9 cellular contexts compared by ENCODE assay signal in the genomic region with DNA sequence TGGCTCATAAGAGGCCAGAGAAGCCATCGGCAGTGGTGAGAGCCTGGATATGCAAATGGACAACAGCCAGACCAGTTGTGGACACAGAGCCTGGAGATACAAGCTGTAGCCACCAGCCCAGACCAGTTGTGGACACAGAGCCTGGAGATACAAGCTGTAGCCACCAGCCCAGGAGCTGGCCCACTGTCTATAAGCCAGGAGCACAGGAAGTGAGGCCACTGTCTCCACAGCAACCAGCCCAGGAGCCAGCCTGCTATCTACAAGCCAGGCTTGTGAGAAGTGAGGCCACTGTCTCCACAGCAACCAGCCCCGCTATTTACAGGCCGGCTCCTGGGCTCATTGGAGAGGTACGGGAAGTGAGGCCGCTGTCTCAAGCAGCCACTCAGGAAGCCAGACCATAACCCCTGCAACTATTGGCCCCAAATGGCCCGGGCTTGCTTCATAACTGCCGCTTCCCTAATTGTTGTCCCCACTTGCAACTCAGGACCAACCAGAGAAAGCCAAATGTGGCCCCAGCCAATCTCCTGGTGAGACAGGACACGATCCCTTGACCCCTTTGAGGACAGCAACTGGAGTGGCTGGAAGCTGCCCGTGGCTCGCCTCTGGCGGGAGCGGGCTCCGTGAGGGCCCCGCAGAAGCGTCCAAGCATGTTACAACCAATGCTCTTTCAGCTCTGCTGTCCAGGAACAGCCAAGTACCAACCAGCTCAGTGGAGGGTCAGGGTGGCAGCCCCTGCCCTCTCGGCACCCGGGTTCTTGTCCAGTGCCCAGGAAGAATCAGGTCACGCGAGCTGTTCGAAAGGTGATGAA. TPM values are rescaled to one million over a fixed set of nuclear protein-coding genes. Genes with fewer than 3 reads are reported as not detected.
DNase-seq lines count a peak whose midpoint lies in the region; ATAC-seq and TF ChIP-seq lines count a peak whose summit lies in the region.
"Had no signal": no experiment of that assay in that cellular context is flagged by ENCODE, and none has a peak within 500 bp of the region (broad histone marks: within the 10 kb centered on the region; RNA-seq: fewer than 3 reads in every experiment).

No MANE protein-coding gene starts in this region.

- H3K27me3 ChIP-seq in BLaER1 (no peaks in the 10 kb centered on the region), aorta (ENCODE audit: control insufficient read depth in 1 of 2, insufficient read depth in 2 of 2, low read length in 1 of 2) (no peaks in the 10 kb centered on the region), uterus (no peaks in the 10 kb centered on the region)

- H3K36me3 ChIP-seq in BLaER1 (no peaks in the 10 kb centered on the region), aorta (ENCODE audit: control insufficient read depth in 1 of 2, insufficient read depth in 2 of 2, low read length in 1 of 2) (no peaks in the 10 kb centered on the region), uterus (no peaks in the 10 kb centered on the region)

- H3K4me1 ChIP-seq in BLaER1 (peaks cover 20% of the 10 kb centered on the region), aorta (ENCODE audit: control insufficient read depth in 1 of 2, insufficient read depth in 2 of 2, low read length in 2 of 2) (no peaks in the 10 kb centered on the region), uterus (no peaks in the 10 kb centered on the region)

- WGBS in aorta, 2 donors, result 76 to 80% methylated on average over 20 of the region's 20 CpGs

- no peaks in the 10 kb centered on the region for H3K9me3 ChIP-seq in BLaER1
- no peaks in the 10 kb centered on the region for H3K9me3 ChIP-seq in aorta (ENCODE audit: control insufficient read depth, low read length)
- H3K9me3 ChIP-seq in uterus, result no peaks in the 10 kb centered on the region

- peak; percentile 73 for ATAC-seq in HG03342 (IDR thresholded peaks at IDR 0.05; ENCODE audit: unreplicated experiment)
- ATAC-seq in aorta (ENCODE audit: low FRiP score), result peak; percentile 20

- DNase-seq in RPMI7951 (ENCODE audit: low read depth), result peak; percentile 22
- peak; percentile 94 for DNase-seq in cardiac septum (ENCODE audit: low spot score)
- peak; percentile 63 to 70 for DNase-seq in aorta
- DNase-seq in NCI-H1105 (lab: John Stamatoyannopoulos, UW), result no peak
- DNase-seq in uterus, result no peak
- DNase-seq in activated CD8-positive, alpha-beta memory T cell treated with anti-CD3 and anti-CD28 coated beads, Interleukin-2, amount 50 U/mL, for 4 hours, result no peak

- H3K9ac ChIP-seq in BLaER1, result no peak overlapping the region

- intact Hi-C loops in cardiac septum (cut with DNase I), result no loop called here
- intact Hi-C loops in aorta (cut with DNase I), result no loop called here
- intact Hi-C loops in uterus (cut with DNase I; ENCODE audit: low total_unique reads), result loop anchor here (10.0 kb wide), 2 partner anchors 144 to 174 kb away; no protein-coding TSS in a partner anchor

- no peaks in the 10 kb centered on the region for H4K20me1 ChIP-seq in BLaER1

- no peak for TF ChIP-seq POLR2A in uterus (IDR thresholded peaks at IDR 0.05)

- H3K4me3 ChIP-seq in BLaER1 (no peak overlapping the region), aorta (ENCODE audit: low read length in 2 of 2) (no peak overlapping the region), uterus (no peak overlapping the region)

- no peak for TF ChIP-seq CTCF in uterus (IDR thresholded peaks at IDR 0.05)

- H3K4me2 ChIP-seq in BLaER1, result peak overlapping the region; percentile 54

- H3K27ac ChIP-seq in BLaER1 (no peak overlapping the region), aorta (ENCODE audit: low read depth in 1 of 2, low read length in 2 of 2) (no peak overlapping the region), uterus (no peak overlapping the region)

RNA-seq across cellular contexts. Expression of gene CNPY1, which starts 44.1 kb away (rescaled TPM):
- not detected in 2 replicates for total RNA-seq in RPMI7951 (2014; rRNA removed; shearing (Covaris generic))
- total RNA-seq in cardiac septum (not detected), aorta (not detected), uterus (not detected)
- not detected for polyA plus RNA-seq in aorta
- total RNA-seq: T-helper 1 cell treated with Interleukin-12 subunit alpha and Interleukin-12 subunit beta and Interleukin-4 antibody, amounts not matched to agents 30 ng/mL and 1 ng/mL, for 36 hours had no signal

RNA-seq across cellular contexts. Expression of gene RBM33, which starts 54.0 kb away (rescaled TPM):
- total RNA-seq in RPMI7951 (2014; rRNA removed; shearing (Covaris generic)), result 11.6 and 12.7 TPM in 2 replicates
- total RNA-seq in cardiac septum (41.4 TPM), aorta (10 to 100 TPM; 66.5 to 80.0 TPM), uterus (10 to 100 TPM; 20.6 to 85.1 (median 38.4) TPM)
- 10 to 100 TPM in 1 of 2 donors, 1 to 10 TPM in 1; 4.1 to 27.9 TPM for polyA plus RNA-seq in aorta

Comparison
In these comparisons a context has a peak if more than half of its experiments do, and no peak if none do; other contexts are left out.
1. DNase-seq: peak in RPMI7951 (single experiment), cardiac septum (single experiment) and aorta (2 of 2); none in NCI-H1105 (single experiment), uterus (0 of 2) and activated CD8-positive, alpha-beta memory T cell treated with anti-CD3 and anti-CD28 coated beads, Interleukin-2, amount 50 U/mL, for 4 hours (single experiment).